8 cellular contexts compared by ENCODE assay signal in genomic region chr14:104690266-104690711, GRCh38. TPM values are rescaled to one million over a fixed set of nuclear protein-coding genes. Genes with fewer than 3 reads are reported as not detected.
DNase-seq lines count a peak whose midpoint lies in the region; ATAC-seq and TF ChIP-seq lines count a peak whose summit lies in the region.

No MANE protein-coding gene starts in this region.

- TF ChIP-seq CTCF in mammary epithelial cell (conservative IDR thresholded peaks at IDR 0.05 in 1 of 2, IDR thresholded peaks at IDR 0.05 in 1 of 2; ENCODE audit: extremely low read depth in 1 of 2, insufficient read depth in 1 of 2, low read depth in 1 of 2, low read length in 2 of 2): no peak

- CTCF ChIA-PET in mammary epithelial cell (lab: Charles Lee; ENCODE audit: low non-redundant PET): no interaction called here

- peak overlapping the region; percentile 98 for H3K56ac ChIP-seq in mesendoderm (ENCODE audit: low read length)

- H2BK15ac ChIP-seq in mesendoderm (replicated peaks; ENCODE audit: low read depth): no peak overlapping the region

- H3K27ac ChIP-seq in mammary epithelial cell (ENCODE audit: insufficient read depth, low read depth, low read length): peak overlapping the region; percentile 61
- H3K27ac ChIP-seq in mesendoderm (ENCODE audit: low read depth, low read length): peak overlapping the region; percentile 28
- no peak overlapping the region for H3K27ac ChIP-seq in aorta (ENCODE audit: low read depth in 1 of 2, low read length in 2 of 2)

- H3K79me2 ChIP-seq in mammary epithelial cell (ENCODE audit: insufficient read depth, low read length) (peaks cover 58% of the 10 kb centered on the region), mesendoderm (ENCODE audit: control insufficient read depth, insufficient read depth, low read length) (peaks cover 44% of the 10 kb centered on the region)

- H3K4ac ChIP-seq in mesendoderm (ENCODE audit: low read depth, low read length): peak overlapping the region; percentile 64

- H3K18ac ChIP-seq in mesendoderm (ENCODE audit: low read length): peak overlapping the region; percentile 69

- H3K36me3 ChIP-seq in mammary epithelial cell (ENCODE audit: insufficient read depth, low read length) (peaks cover 4% of the 10 kb centered on the region), mesendoderm (ENCODE audit: control insufficient read depth, insufficient read depth, low read length) (no peaks in the 10 kb centered on the region), aorta (ENCODE audit: control insufficient read depth in 1 of 2, insufficient read depth in 2 of 2, low read length in 1 of 2) (no peaks in the 10 kb centered on the region)

- WGBS in mammary epithelial cell (ENCODE audit: low coverage, missing lambda C conversion rate): 2% methylated on average over 9 of the region's 12 CpGs
- WGBS in mesendoderm (ENCODE audit: extremely low coverage, insufficient coverage, low lambda C conversion rate): no CpG with 5 or more reads among the region's 12 CpGs
- 9 to 12% methylated on average over 11 to 12 of the region's 12 CpGs for WGBS in aorta, 2 donors

- dilution Hi-C loops in mammary epithelial cell (cut with HindIII; ENCODE audit: low sequenced_read_pairs): no loop called here

- H2BK120ac ChIP-seq in mesendoderm (ENCODE audit: low read depth, low read length): no peak overlapping the region

- intact Hi-C loops in Right ventricle myocardium inferior (cut with DNase I) (no loop called here), cardiac septum (cut with DNase I) (no loop called here), mammary epithelial cell (cut with micrococcal nuclease) (no loop called here), aorta (cut with DNase I) (no loop called here)

- H3K27me3 ChIP-seq in mammary epithelial cell (ENCODE audit: insufficient read depth, low read length) (no peaks in the 10 kb centered on the region), mesendoderm (ENCODE audit: insufficient read depth, low read length, poor library complexity) (no peaks in the 10 kb centered on the region), aorta (ENCODE audit: control insufficient read depth in 1 of 2, insufficient read depth in 2 of 2, low read length in 1 of 2) (no peaks in the 10 kb centered on the region)

- H3K79me1 ChIP-seq in mesendoderm (ENCODE audit: low read length): peaks cover 31% of the 10 kb centered on the region

- H3K9me3 ChIP-seq in mammary epithelial cell (replicated peaks; ENCODE audit: insufficient read depth, low read length): no peaks in the 10 kb centered on the region
- H3K9me3 ChIP-seq in aorta (ENCODE audit: control insufficient read depth, low read length): no peaks in the 10 kb centered on the region

- H3K4me1 ChIP-seq in mammary epithelial cell (ENCODE audit: insufficient read depth, low read length) (peaks cover 80% of the 10 kb centered on the region), mesendoderm (ENCODE audit: control insufficient read depth, low read depth, low read length) (peaks cover 17% of the 10 kb centered on the region), aorta (ENCODE audit: control insufficient read depth in 1 of 2, insufficient read depth in 2 of 2, low read length in 2 of 2) (no peaks in the 10 kb centered on the region)

- H3K23ac ChIP-seq in mesendoderm (ENCODE audit: low read length): peak overlapping the region; percentile 72

- no peak overlapping the region for H2AFZ ChIP-seq in mammary epithelial cell (ENCODE audit: low read depth, low read length)

- H4K8ac ChIP-seq in mesendoderm (ENCODE audit: low read depth, low read length): no peak overlapping the region

- H2BK5ac ChIP-seq in mesendoderm (ENCODE audit: low read length): no peak overlapping the region

- in situ Hi-C loops in mammary epithelial cell (cut with MboI; ENCODE audit: low sequenced_read_pairs in 2 of 2): no loop called here

- peak overlapping the region; percentile 78 for H2AK5ac ChIP-seq in mesendoderm (ENCODE audit: low read length)

- peaks cover 9% of the 10 kb centered on the region for H4K20me1 ChIP-seq in mammary epithelial cell (ENCODE audit: insufficient read depth, low read length)

- no peak for ATAC-seq in Right ventricle myocardium inferior
- no peak for ATAC-seq in aorta (ENCODE audit: low FRiP score)
- ATAC-seq in HG02970 (IDR thresholded peaks at IDR 0.05; ENCODE audit: low FRiP score, unreplicated experiment): no peak
- ATAC-seq in HG03025 (IDR thresholded peaks at IDR 0.05; ENCODE audit: low FRiP score, unreplicated experiment): no peak

- H3K9ac ChIP-seq in mammary epithelial cell (ENCODE audit: insufficient read depth, low read length) (peak overlapping the region; percentile 81), mesendoderm (ENCODE audit: low read length) (peak overlapping the region; percentile 83)

- H3K4me3 ChIP-seq in mammary epithelial cell (replicated peaks in 1 of 3; ENCODE audit: insufficient read depth in 1 of 3, low read depth in 2 of 3, low read length in 3 of 3): peak overlapping the region; percentile 71 to 98 (median 89)
- peak overlapping the region; percentile 91 for H3K4me3 ChIP-seq in mesendoderm (ENCODE audit: low read length)
- H3K4me3 ChIP-seq in aorta (ENCODE audit: low read length in 2 of 2): peak overlapping the region; percentile 60 to 88

- BruUV-seq in mammary epithelial cell (replicated peaks; lab: Mats Ljungman, UMichigan): no TSS peak

- no peak overlapping the region for H4K5ac ChIP-seq in mesendoderm (ENCODE audit: low read length)

- peak; percentile 53 for DNase-seq in Right ventricle myocardium inferior (ENCODE audit: missing footprints)
- no peak for DNase-seq in cardiac septum (ENCODE audit: low spot score)
- DNase-seq in mammary epithelial cell: no peak
- no peak for DNase-seq in mesendoderm
- DNase-seq in aorta: no peak
- no peak for DNase-seq in superior temporal gyrus (ENCODE audit: extremely low spot score)

- H3K4me2 ChIP-seq in mammary epithelial cell (ENCODE audit: insufficient read depth, low read depth, low read length) (peak overlapping the region; percentile 98), mesendoderm (ENCODE audit: low read length) (peak overlapping the region; percentile 80)

RNA-seq across cellular contexts. Expression of gene INF2, which starts 0.9 kb away (rescaled TPM):
- 31.1 TPM for total RNA-seq in Right ventricle myocardium inferior
- total RNA-seq in cardiac septum: 41.2 TPM
- 100 to 1,000 TPM in 1 of 2 donors, 10 to 100 TPM in 1; 65.7 to 125 TPM for total RNA-seq in mammary epithelial cell
- polyA plus RNA-seq in mammary epithelial cell: 64.5 TPM
- polyA minus RNA-seq in mammary epithelial cell: 52.1 TPM
- 34.4 TPM for polyA plus RNA-seq in mesendoderm (2013, experiment 1 of 2)
- 34.6 TPM for polyA plus RNA-seq in mesendoderm (2013, experiment 2 of 2)
- 100 to 1,000 TPM in 1 of 2 donors, 10 to 100 TPM in 1; 84.9 to 102 TPM for total RNA-seq in aorta
- 100 to 1,000 TPM in 1 of 2 donors, 10 to 100 TPM in 1; 31.9 to 185 TPM for polyA plus RNA-seq in aorta

RNA-seq across cellular contexts. Expression of gene ADSS1, which starts 33.7 kb away (rescaled TPM):
- total RNA-seq in Right ventricle myocardium inferior (191 TPM), cardiac septum (114 TPM), mammary epithelial cell (1 to 10 TPM; 1.5 to 3.8 TPM), aorta (10 to 100 TPM; 44.8 to 63.2 TPM)
- polyA plus RNA-seq in mammary epithelial cell (0.56 TPM), aorta (10 to 100 TPM; 25.0 to 80.2 TPM)
- not detected for polyA minus RNA-seq in mammary epithelial cell
- 2.0 TPM for polyA plus RNA-seq in mesendoderm (2013, experiment 1 of 2)
- 2.1 TPM for polyA plus RNA-seq in mesendoderm (2013, experiment 2 of 2)

Comparison
In these comparisons a context has a peak if more than half of its experiments do, and no peak if none do; other contexts are left out.
1. H3K27ac ChIP-seq: peak in mammary epithelial cell (single experiment) and mesendoderm (single experiment); none in aorta (0 of 2).
2. RNA of gene ADSS1, which starts 33.7 kb away (total RNA-seq): 191 TPM in Right ventricle myocardium inferior (single experiment), 114 TPM in cardiac septum (single experiment) and 44.8 to 63.2 TPM in aorta; 1.5 to 3.8 TPM in mammary epithelial cell; every median in the first group is over 4 times any median in the second.
3. Peak in every context shown above with its lines, with median percentiles within 50 percentile points of each other: H3K4me3 ChIP-seq.